ENCODE assay signal across 1 cellular context in the genomic region with DNA sequence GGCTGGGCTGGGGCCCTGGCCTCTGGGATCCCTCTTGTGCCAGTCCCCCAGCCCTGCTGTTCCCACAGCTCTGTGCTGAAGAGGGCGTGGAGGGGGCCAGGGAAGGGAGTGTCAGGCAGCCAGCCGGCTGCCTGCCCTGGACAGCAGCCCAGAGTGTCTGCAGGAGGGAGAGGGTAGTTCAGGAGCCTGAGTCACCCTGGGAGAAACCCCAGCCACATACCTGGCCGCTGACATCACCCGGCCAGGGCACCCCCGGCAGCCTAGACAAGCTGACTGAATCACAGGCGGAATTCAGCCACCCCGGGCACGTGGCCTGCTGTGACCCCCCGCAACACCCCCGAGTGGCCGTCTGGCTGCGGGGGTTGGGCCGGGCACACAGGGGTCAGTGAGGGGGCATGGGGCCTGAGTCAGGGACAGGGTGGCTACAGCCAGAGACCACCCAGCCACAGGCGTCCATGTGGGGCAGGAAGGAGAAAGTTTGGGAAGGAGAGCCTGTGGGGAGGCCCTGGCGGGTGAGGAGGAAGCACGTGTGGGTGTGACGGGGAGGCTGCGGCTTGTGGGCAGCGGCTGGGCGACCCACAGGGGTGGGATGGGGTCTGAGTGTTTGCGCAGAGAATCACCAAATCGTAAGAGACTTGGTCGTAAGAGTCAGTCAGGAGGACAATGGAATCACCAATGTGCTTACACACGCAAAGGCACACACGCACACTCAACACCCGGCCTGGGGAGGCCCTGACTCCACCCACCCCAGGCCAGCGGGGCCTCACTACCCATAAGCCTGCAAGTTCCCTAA.
TF ChIP-seq lines count a peak whose summit lies in the region.

No MANE protein-coding gene starts in this region.

TF ChIP-seq in K562, 482 proteins besides CTCF, POLR2A, EP300 and RAD21 (continued from another document):
- TF ChIP-seq, protein P1, sequence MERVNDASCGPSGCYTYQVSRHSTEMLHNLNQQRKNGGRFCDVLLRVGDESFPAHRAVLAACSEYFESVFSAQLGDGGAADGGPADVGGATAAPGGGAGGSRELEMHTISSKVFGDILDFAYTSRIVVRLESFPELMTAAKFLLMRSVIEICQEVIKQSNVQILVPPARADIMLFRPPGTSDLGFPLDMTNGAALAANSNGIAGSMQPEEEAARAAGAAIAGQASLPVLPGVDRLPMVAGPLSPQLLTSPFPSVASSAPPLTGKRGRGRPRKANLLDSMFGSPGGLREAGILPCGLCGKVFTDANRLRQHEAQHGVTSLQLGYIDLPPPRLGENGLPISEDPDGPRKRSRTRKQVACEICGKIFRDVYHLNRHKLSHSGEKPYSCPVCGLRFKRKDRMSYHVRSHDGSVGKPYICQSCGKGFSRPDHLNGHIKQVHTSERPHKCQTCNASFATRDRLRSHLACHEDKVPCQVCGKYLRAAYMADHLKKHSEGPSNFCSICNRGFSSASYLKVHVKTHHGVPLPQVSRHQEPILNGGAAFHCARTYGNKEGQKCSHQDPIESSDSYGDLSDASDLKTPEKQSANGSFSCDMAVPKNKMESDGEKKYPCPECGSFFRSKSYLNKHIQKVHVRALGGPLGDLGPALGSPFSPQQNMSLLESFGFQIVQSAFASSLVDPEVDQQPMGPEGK (CRISPR knock-in tag; IDR thresholded peaks at IDR 0.05; ENCODE audit: borderline replicate concordance), result no peak
- TF ChIP-seq, protein P2, sequence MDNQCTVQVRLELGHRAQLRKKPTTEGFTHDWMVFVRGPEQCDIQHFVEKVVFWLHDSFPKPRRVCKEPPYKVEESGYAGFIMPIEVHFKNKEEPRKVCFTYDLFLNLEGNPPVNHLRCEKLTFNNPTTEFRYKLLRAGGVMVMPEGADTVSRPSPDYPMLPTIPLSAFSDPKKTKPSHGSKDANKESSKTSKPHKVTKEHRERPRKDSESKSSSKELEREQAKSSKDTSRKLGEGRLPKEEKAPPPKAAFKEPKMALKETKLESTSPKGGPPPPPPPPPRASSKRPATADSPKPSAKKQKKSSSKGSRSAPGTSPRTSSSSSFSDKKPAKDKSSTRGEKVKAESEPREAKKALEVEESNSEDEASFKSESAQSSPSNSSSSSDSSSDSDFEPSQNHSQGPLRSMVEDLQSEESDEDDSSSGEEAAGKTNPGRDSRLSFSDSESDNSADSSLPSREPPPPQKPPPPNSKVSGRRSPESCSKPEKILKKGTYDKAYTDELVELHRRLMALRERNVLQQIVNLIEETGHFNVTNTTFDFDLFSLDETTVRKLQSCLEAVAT (IDR thresholded peaks at IDR 0.05), result no peak; a peak in 1 of 4 replicates
- no peak for TF ChIP-seq KAT8 (IDR thresholded peaks at IDR 0.05; ENCODE audit: low read depth)
- no peak for TF ChIP-seq XRCC3 (IDR thresholded peaks at IDR 0.05)
- TF ChIP-seq E2F3 (CRISPR knock-in tag; IDR thresholded peaks at IDR 0.05), result no peak
- TF ChIP-seq, protein P3, sequence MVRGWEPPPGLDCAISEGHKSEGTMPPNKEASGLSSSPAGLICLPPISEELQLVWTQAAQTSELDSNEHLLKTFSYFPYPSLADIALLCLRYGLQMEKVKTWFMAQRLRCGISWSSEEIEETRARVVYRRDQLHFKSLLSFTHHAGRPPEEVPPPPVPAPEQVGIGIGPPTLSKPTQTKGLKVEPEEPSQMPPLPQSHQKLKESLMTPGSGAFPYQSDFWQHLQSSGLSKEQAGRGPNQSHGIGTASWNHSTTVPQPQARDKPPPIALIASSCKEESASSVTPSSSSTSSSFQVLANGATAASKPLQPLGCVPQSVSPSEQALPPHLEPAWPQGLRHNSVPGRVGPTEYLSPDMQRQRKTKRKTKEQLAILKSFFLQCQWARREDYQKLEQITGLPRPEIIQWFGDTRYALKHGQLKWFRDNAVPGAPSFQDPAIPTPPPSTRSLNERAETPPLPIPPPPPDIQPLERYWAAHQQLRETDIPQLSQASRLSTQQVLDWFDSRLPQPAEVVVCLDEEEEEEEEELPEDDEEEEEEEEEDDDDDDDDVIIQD (CRISPR knock-in tag; IDR thresholded peaks at IDR 0.05), result no peak
